Comparison of ENCODE assay signal across 37 cellular contexts in the genomic region with DNA sequence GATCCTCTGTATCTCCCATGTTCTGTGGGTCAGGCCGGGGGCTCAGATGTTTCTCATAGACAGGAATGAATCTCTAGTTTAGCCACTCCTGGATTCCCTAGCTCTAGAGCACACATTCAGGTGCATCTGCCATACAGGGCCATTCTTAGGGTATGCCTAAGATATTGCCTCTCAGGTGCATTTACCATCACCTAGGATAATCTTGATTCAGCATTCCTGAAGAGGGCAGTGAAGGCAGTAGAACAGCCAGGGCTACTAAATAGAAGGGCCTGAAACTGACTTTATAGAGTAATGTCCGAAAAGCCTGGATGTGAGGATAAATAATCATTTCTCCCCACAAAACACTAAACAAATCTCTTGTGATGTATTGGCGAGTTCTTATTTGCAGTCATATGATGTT.
"Had no signal": no experiment of that assay in that cellular context is flagged by ENCODE, and none has a peak within 500 bp of the region (broad histone marks: within the 10 kb centered on the region; RNA-seq: fewer than 3 reads in every experiment).

No MANE protein-coding gene starts in this region.

- H3K9me3 Mint-ChIP-seq: activated CD4-positive, alpha-beta memory T cell treated with anti-CD3 and anti-CD28 coated beads, Interleukin-2, amount 10 ng/mL, durations not matched to agents 7 days and 5 days; activated CD4-positive, alpha-beta T cell treated with anti-CD3 and anti-CD28 coated beads, Interleukin-2, amount 10 ng/mL, durations not matched to agents 7 days and 5 days; activated naive CD4-positive, alpha-beta T cell treated with anti-CD3 and anti-CD28 coated beads, Interleukin-2, amount 10 ng/mL, durations not matched to agents 7 days and 5 days; activated naive CD4-positive, alpha-beta T cell treated with anti-CD3 and anti-CD28 coated beads, Interleukin-2, amount 50 U/mL, for 24 hours; activated naive CD8-positive, alpha-beta T cell treated with anti-CD3 and anti-CD28 coated beads, Interleukin-2, amount 10 ng/mL, durations not matched to agents 7 days and 5 days; activated naive CD8-positive, alpha-beta T cell treated with anti-CD3 and anti-CD28 coated beads, Interleukin-2, amount 50 U/mL, for 24 hours; activated T-cell treated with anti-CD3 and anti-CD28 coated beads, Interleukin-2, amount 50 U/mL, for 24 hours; activated T-helper 2 cell treated with anti-CD3 and anti-CD28 coated beads, Interferon-gamma antibody, Interleukin-2, Interleukin-4, amounts not matched to agents 10 μg/mL and 5 μg/mL and 100 μg/mL, durations not matched to agents 14 hours and 24 hours and 36 hours; central memory CD8-positive, alpha-beta T cell; T-helper 2 cell treated with Interferon-gamma antibody and Interleukin-4, amounts not matched to agents 5 μg/mL and 100 μg/mL, for 36 hours had no signal

- H3K27ac Mint-ChIP-seq: activated CD4-positive, alpha-beta memory T cell treated with anti-CD3 and anti-CD28 coated beads, Interleukin-2, amount 10 ng/mL, durations not matched to agents 7 days and 5 days; activated CD4-positive, alpha-beta T cell treated with anti-CD3 and anti-CD28 coated beads for 36 hours; activated CD4-positive, alpha-beta T cell treated with anti-CD3 and anti-CD28 coated beads, Interleukin-2, amount 10 ng/mL, durations not matched to agents 7 days and 5 days; activated CD8-positive, alpha-beta memory T cell treated with anti-CD3 and anti-CD28 coated beads, Interleukin-2, amount 10 ng/mL, durations not matched to agents 7 days and 5 days; activated CD8-positive, alpha-beta T cell treated with anti-CD3 and anti-CD28 coated beads, Interleukin-2, amount 10 ng/mL, durations not matched to agents 7 days and 5 days; activated naive CD4-positive, alpha-beta T cell treated with anti-CD3 and anti-CD28 coated beads, Interleukin-2, amount 10 ng/mL, durations not matched to agents 7 days and 5 days; activated naive CD4-positive, alpha-beta T cell treated with anti-CD3 and anti-CD28 coated beads, Interleukin-2, amount 50 U/mL, for 24 hours; activated naive CD8-positive, alpha-beta T cell; activated naive CD8-positive, alpha-beta T cell treated with anti-CD3 and anti-CD28 coated beads, Interleukin-2, amount 10 ng/mL, durations not matched to agents 7 days and 5 days; activated naive CD8-positive, alpha-beta T cell treated with anti-CD3 and anti-CD28 coated beads, Interleukin-2, amount 50 U/mL, for 24 hours; activated T-cell treated with anti-CD3 and anti-CD28 coated beads, Interleukin-2, amount 50 U/mL, for 24 hours; activated T-helper 2 cell treated with anti-CD3 and anti-CD28 coated beads, Interferon-gamma antibody, Interleukin-2, Interleukin-4, amounts not matched to agents 10 μg/mL and 5 μg/mL and 100 μg/mL, durations not matched to agents 14 hours and 24 hours and 36 hours; brain; T-helper 1 cell treated with Interleukin-12 subunit alpha and Interleukin-12 subunit beta and Interleukin-4 antibody, amounts not matched to agents 30 μg/mL and 1 μg/mL, for 36 hours; T-helper 2 cell treated with Interferon-gamma antibody and Interleukin-4, amounts not matched to agents 5 μg/mL and 100 μg/mL, for 36 hours had no signal

- H3K36me3 Mint-ChIP-seq: activated CD8-positive, alpha-beta memory T cell treated with anti-CD3 and anti-CD28 coated beads, Interleukin-2, amount 10 ng/mL, durations not matched to agents 7 days and 5 days; activated naive CD4-positive, alpha-beta T cell treated with anti-CD3 and anti-CD28 coated beads, Interleukin-2, amount 10 ng/mL, durations not matched to agents 7 days and 5 days; activated naive CD4-positive, alpha-beta T cell treated with anti-CD3 and anti-CD28 coated beads, Interleukin-2, amount 50 U/mL, for 24 hours; activated naive CD8-positive, alpha-beta T cell; activated naive CD8-positive, alpha-beta T cell treated with anti-CD3 and anti-CD28 coated beads, Interleukin-2, amount 10 ng/mL, durations not matched to agents 7 days and 5 days; brain had no signal

- H3K27ac ChIP-seq: ascending aorta, cardiac muscle cell, VCaP had no signal

- DNase-seq: activated CD4-positive, alpha-beta memory T cell treated with anti-CD3 and anti-CD28 coated beads, Interleukin-2, amount 10 ng/mL, durations not matched to agents 7 days and 5 days; activated CD4-positive, alpha-beta T cell treated with anti-CD3 and anti-CD28 coated beads for 1 hour; activated CD4-positive, alpha-beta T cell treated with anti-CD3 and anti-CD28 coated beads for 36 hours; activated CD4-positive, alpha-beta T cell treated with anti-CD3 and anti-CD28 coated beads for 48 hours; activated CD4-positive, alpha-beta T cell treated with anti-CD3 and anti-CD28 coated beads, Interleukin-2, amount 10 ng/mL, durations not matched to agents 7 days and 5 days; activated CD4-positive, alpha-beta T cell treated with anti-CD3 and anti-CD28 coated beads, Interleukin-2, amount 50 U/mL, for 48 hours; activated CD4-positive, CD25-positive, alpha-beta regulatory T cell; activated CD8-positive, alpha-beta memory T cell treated with anti-CD3 and anti-CD28 coated beads for 24 hours; activated CD8-positive, alpha-beta memory T cell treated with anti-CD3 and anti-CD28 coated beads, Interleukin-2, amount 10 ng/mL, durations not matched to agents 7 days and 5 days; activated CD8-positive, alpha-beta memory T cell treated with anti-CD3 and anti-CD28 coated beads, Interleukin-2, amount 50 U/mL, for 48 hours; activated CD8-positive, alpha-beta T cell treated with anti-CD3 and anti-CD28 coated beads, Interleukin-2, amount 10 ng/mL, durations not matched to agents 7 days and 5 days; activated effector memory CD4-positive, alpha-beta T cell treated with Interleukin-2 at 50 U/mL for 16 hours; activated gamma-delta T cell; activated naive CD4-positive, alpha-beta T cell treated with anti-CD3 and anti-CD28 coated beads, Interleukin-2, amount 10 ng/mL, durations not matched to agents 7 days and 5 days; activated naive CD4-positive, alpha-beta T cell treated with Interleukin-2 at 50 U/mL for 16 hours; activated naive CD8-positive, alpha-beta T cell treated with anti-CD3 and anti-CD28 coated beads, Interleukin-2, amount 10 ng/mL, durations not matched to agents 7 days and 5 days; activated naive CD8-positive, alpha-beta T cell treated with anti-CD3 and anti-CD28 coated beads, Interleukin-2, amount 50 U/mL, for 24 hours; activated T-cell treated with anti-CD3 and anti-CD28 coated beads, Interleukin-2, amount 50 U/mL, for 24 hours; activated T-cell treated with anti-CD3 and anti-CD28 coated beads, Interleukin-2, amount 50 U/mL, for 48 hours; amygdala; anterior cingulate cortex; caudate nucleus; cerebellar nuclear complex; T-helper 1 cell; T-helper 2 cell; T-helper 9 cell had no signal

- H3K4me1 Mint-ChIP-seq: activated CD4-positive, alpha-beta memory T cell treated with anti-CD3 and anti-CD28 coated beads, Interleukin-2, amount 10 ng/mL, durations not matched to agents 7 days and 5 days; activated CD4-positive, alpha-beta T cell treated with anti-CD3 and anti-CD28 coated beads for 36 hours; activated CD4-positive, alpha-beta T cell treated with anti-CD3 and anti-CD28 coated beads, Interleukin-2, amount 10 ng/mL, durations not matched to agents 7 days and 5 days; activated CD8-positive, alpha-beta memory T cell treated with anti-CD3 and anti-CD28 coated beads, Interleukin-2, amount 10 ng/mL, durations not matched to agents 7 days and 5 days; activated naive CD4-positive, alpha-beta T cell treated with anti-CD3 and anti-CD28 coated beads, Interleukin-2, amount 10 ng/mL, durations not matched to agents 7 days and 5 days; activated naive CD4-positive, alpha-beta T cell treated with anti-CD3 and anti-CD28 coated beads, Interleukin-2, amount 50 U/mL, for 24 hours; activated naive CD8-positive, alpha-beta T cell treated with anti-CD3 and anti-CD28 coated beads, Interleukin-2, amount 10 ng/mL, durations not matched to agents 7 days and 5 days; activated naive CD8-positive, alpha-beta T cell treated with anti-CD3 and anti-CD28 coated beads, Interleukin-2, amount 50 U/mL, for 24 hours; brain; central memory CD8-positive, alpha-beta T cell had no signal

- ATAC-seq: activated CD4-positive, alpha-beta T cell treated with anti-CD3 and anti-CD28 coated beads for 36 hours; activated CD4-positive, CD25-positive, alpha-beta regulatory T cell treated with anti-CD3 and anti-CD28 coated beads, Interleukin-2, amount 50 U/mL, for 24 hours; activated CD8-positive, alpha-beta memory T cell treated with anti-CD3 and anti-CD28 coated beads, Interleukin-2, amount 10 ng/mL, durations not matched to agents 7 days and 5 days; activated CD8-positive, alpha-beta T cell treated with anti-CD3 and anti-CD28 coated beads, Interleukin-2, amount 10 ng/mL, durations not matched to agents 7 days and 5 days; activated naive CD8-positive, alpha-beta T cell treated with anti-CD3 and anti-CD28 coated beads, Interleukin-2, amount 50 U/mL, for 24 hours had no signal

- H3K9me3 ChIP-seq: ascending aorta had no signal

- H3K27me3 Mint-ChIP-seq: activated CD4-positive, alpha-beta memory T cell treated with anti-CD3 and anti-CD28 coated beads, Interleukin-2, amount 10 ng/mL, durations not matched to agents 7 days and 5 days; activated CD4-positive, alpha-beta T cell treated with anti-CD3 and anti-CD28 coated beads, Interleukin-2, amount 10 ng/mL, durations not matched to agents 7 days and 5 days; activated CD8-positive, alpha-beta memory T cell treated with anti-CD3 and anti-CD28 coated beads, Interleukin-2, amount 10 ng/mL, durations not matched to agents 7 days and 5 days; activated naive CD4-positive, alpha-beta T cell treated with anti-CD3 and anti-CD28 coated beads, Interleukin-2, amount 10 ng/mL, durations not matched to agents 7 days and 5 days; activated naive CD8-positive, alpha-beta T cell treated with anti-CD3 and anti-CD28 coated beads, Interleukin-2, amount 10 ng/mL, durations not matched to agents 7 days and 5 days; activated naive CD8-positive, alpha-beta T cell treated with anti-CD3 and anti-CD28 coated beads, Interleukin-2, amount 50 U/mL, for 24 hours; central memory CD8-positive, alpha-beta T cell had no signal

- H3K4me3 Mint-ChIP-seq: activated CD4-positive, alpha-beta memory T cell treated with anti-CD3 and anti-CD28 coated beads, Interleukin-2, amount 10 ng/mL, durations not matched to agents 7 days and 5 days; activated CD4-positive, alpha-beta T cell treated with anti-CD3 and anti-CD28 coated beads for 36 hours; activated CD4-positive, alpha-beta T cell treated with anti-CD3 and anti-CD28 coated beads, Interleukin-2, amount 10 ng/mL, durations not matched to agents 7 days and 5 days; activated CD8-positive, alpha-beta memory T cell treated with anti-CD3 and anti-CD28 coated beads, Interleukin-2, amount 10 ng/mL, durations not matched to agents 7 days and 5 days; activated CD8-positive, alpha-beta T cell treated with anti-CD3 and anti-CD28 coated beads, Interleukin-2, amount 10 ng/mL, durations not matched to agents 7 days and 5 days; activated naive CD4-positive, alpha-beta T cell treated with anti-CD3 and anti-CD28 coated beads, Interleukin-2, amount 10 ng/mL, durations not matched to agents 7 days and 5 days; activated naive CD4-positive, alpha-beta T cell treated with anti-CD3 and anti-CD28 coated beads, Interleukin-2, amount 50 U/mL, for 24 hours; activated naive CD8-positive, alpha-beta T cell; activated naive CD8-positive, alpha-beta T cell treated with anti-CD3 and anti-CD28 coated beads, Interleukin-2, amount 10 ng/mL, durations not matched to agents 7 days and 5 days; activated naive CD8-positive, alpha-beta T cell treated with anti-CD3 and anti-CD28 coated beads, Interleukin-2, amount 50 U/mL, for 24 hours; activated T-cell treated with anti-CD3 and anti-CD28 coated beads, Interleukin-2, amount 50 U/mL, for 24 hours; brain; central memory CD8-positive, alpha-beta T cell; T-helper 1 cell treated with Interleukin-12 subunit alpha and Interleukin-12 subunit beta and Interleukin-4 antibody, amounts not matched to agents 30 μg/mL and 1 μg/mL, for 36 hours; T-helper 2 cell treated with Interferon-gamma antibody and Interleukin-4, amounts not matched to agents 5 μg/mL and 100 μg/mL, for 36 hours had no signal

- H3K4me3 ChIP-seq: ascending aorta, cardiac muscle cell had no signal

- H3K27me3 ChIP-seq: ascending aorta, cardiac muscle cell had no signal

- H3K36me3 ChIP-seq: ascending aorta, cardiac muscle cell had no signal

- H3K4me1 ChIP-seq: ascending aorta had no signal
